ENCODE assay signal across 2 cellular contexts in the genomic region with DNA sequence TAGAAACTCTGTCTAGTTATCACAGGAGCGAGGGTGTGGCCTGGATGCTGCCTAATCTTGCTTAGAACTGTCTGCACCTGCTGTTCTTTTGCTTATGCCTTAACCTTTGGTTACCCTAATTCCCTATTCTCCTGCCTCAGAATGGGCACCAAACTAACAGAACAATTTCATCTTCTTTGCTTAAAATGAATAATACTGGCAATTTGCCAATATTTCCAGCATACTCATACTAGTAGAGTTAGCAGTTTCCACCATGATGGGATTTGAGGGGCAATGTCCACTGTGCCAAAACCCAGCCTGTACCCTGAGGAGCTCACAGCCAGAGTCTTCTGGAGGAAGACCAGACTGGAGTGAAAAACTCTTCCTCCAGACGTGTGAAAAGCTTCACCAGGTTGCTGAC.
TF ChIP-seq lines count a peak whose summit lies in the region.

No MANE protein-coding gene starts in this region.

TF ChIP-seq in HepG2, 621 proteins besides CTCF, POLR2A, EP300 and RAD21 (continued from another document):
- no peak for TF ChIP-seq EHMT2 (IDR thresholded peaks at IDR 0.05; ENCODE audit: borderline replicate concordance, low read depth, low read length)

TF ChIP-seq in K562, 482 proteins besides CTCF, POLR2A, EP300 and RAD21 (continued from another document):
- no peak for TF ChIP-seq ARID3A (IDR thresholded peaks at IDR 0.05; ENCODE audit: borderline replicate concordance, low read depth, low read length)
- TF ChIP-seq ZNF512 (tag; IDR thresholded peaks at IDR 0.05): no peak
- TF ChIP-seq NFIX (CRISPR knock-in tag; IDR thresholded peaks at IDR 0.05; ENCODE audit: low read depth): peak; percentile 87
